In genomic region chr5:156920861-156921431, GRCh38 we compare ENCODE assay signal across 10 cellular contexts. TPM values are rescaled to one million over a fixed set of nuclear protein-coding genes. Genes with fewer than 3 reads are reported as not detected.
DNase-seq lines count a peak whose midpoint lies in the region; ATAC-seq, FAIRE-seq and TF ChIP-seq lines count a peak whose summit lies in the region.
"Had no signal": no experiment of that assay in that cellular context is flagged by ENCODE, and none has a peak within 500 bp of the region (broad histone marks: within the 10 kb centered on the region; RNA-seq: fewer than 3 reads in every experiment).

No MANE protein-coding gene starts in this region.

- no peaks in the 10 kb centered on the region for H3K27me3 ChIP-seq in OCI-LY3 (ENCODE audit: low read depth, low read length)

- DNase-seq in GM12891 (ENCODE audit: insufficient read length, low spot score) = no peak
- DNase-seq in stimulated activated CD4-positive, alpha-beta T cell treated with anti-CD3 and anti-CD28 coated beads, Interleukin-4, amount 100 ng/mL, for 24 hours = no peak
- no peak for DNase-seq in SKM-1 treated with dmso at 0.1 percent for 144 hours (lab: John Stamatoyannopoulos, UW; ENCODE audit: unreplicated experiment)
- no peak for DNase-seq in NOMO-1 treated with DMSO at 0.1 percent for 48 hours (lab: John Stamatoyannopoulos, UW; ENCODE audit: unreplicated experiment)
- no peak for DNase-seq in NCI-H2227 treated with DMSO at 0.1 percent for 48 hours (lab: John Stamatoyannopoulos, UW)
- DNase-seq: foreskin fibroblast, mucosa of descending colon had no signal

- no peak overlapping the region for H2AFZ ChIP-seq in OCI-LY3 (ENCODE audit: low read depth, low read length)

- no peaks in the 10 kb centered on the region for H3K9me3 ChIP-seq in OCI-LY3 (ENCODE audit: insufficient read depth, low read length)
- H3K9me3 ChIP-seq: mucosa of descending colon had no signal

- TF ChIP-seq POLR2A in GM12891 (IDR thresholded peaks at IDR 0.05; ENCODE audit: low read depth, low read length) = no peak

- H4K20me1 ChIP-seq in OCI-LY3 (ENCODE audit: insufficient read depth, low read length) = no peaks in the 10 kb centered on the region

- FAIRE-seq in GM12891 (lab: Jason Lieb, UNC) = peak; percentile 54

- H3K27ac ChIP-seq in OCI-LY3 (ENCODE audit: low read length) = no peak overlapping the region

- H3K4me1 ChIP-seq in OCI-LY3 (ENCODE audit: low read length) = peaks cover 27% of the 10 kb centered on the region

- no peak overlapping the region for H3K9ac ChIP-seq in OCI-LY3 (ENCODE audit: low read length)

- no peaks in the 10 kb centered on the region for H3K79me2 ChIP-seq in OCI-LY3 (ENCODE audit: low read length)

- ATAC-seq in GM19395 (IDR thresholded peaks at IDR 0.05; ENCODE audit: unreplicated experiment) (peak; percentile 68), HG02938 (IDR thresholded peaks at IDR 0.05; ENCODE audit: unreplicated experiment) (peak; percentile 60)

- H3K36me3 ChIP-seq in OCI-LY3 (replicated peaks; ENCODE audit: low read depth, low read length) = no peaks in the 10 kb centered on the region

- no peak for TF ChIP-seq CTCF in OCI-LY3 (IDR thresholded peaks at IDR 0.05; ENCODE audit: low read depth, low read length)

- no peak overlapping the region for H3K4me3 ChIP-seq in OCI-LY3 (ENCODE audit: low read length)
- H3K4me3 ChIP-seq: mucosa of descending colon had no signal

- H3K4me2 ChIP-seq in OCI-LY3 (ENCODE audit: low read length) = peak overlapping the region; percentile 45

TF ChIP-seq in GM12891, 5 proteins besides CTCF, POLR2A, EP300 and RAD21:
- TF ChIP-seq POU2F2 (IDR thresholded peaks at IDR 0.05; ENCODE audit: low read depth, low read length) (no peak), PAX5 (IDR thresholded peaks at IDR 0.05; ENCODE audit: insufficient read depth, low read length, severe bottlenecking) (no peak), TAF1 (IDR thresholded peaks at IDR 0.05; ENCODE audit: low read depth, low read length) (no peak), POLR2AphosphoS5 (IDR thresholded peaks at IDR 0.05; ENCODE audit: low read depth, low read length) (no peak), SPI1 (IDR thresholded peaks at IDR 0.05; ENCODE audit: low read depth, low read length) (no peak)

RNA-seq across cellular contexts. Expression of gene TIMD4, which starts 42.1 kb away (rescaled TPM):
- polyA plus RNA-seq in GM12891 (2012; ENCODE audit: low read depth, missing spikeins) = 2.0 TPM
